In genomic region chr17:57035971-57036481, GRCh38 we compare ENCODE assay signal across 13 cellular contexts. TPM values are rescaled to one million over a fixed set of nuclear protein-coding genes. Genes with fewer than 3 reads are reported as not detected.
DNase-seq lines count a peak whose midpoint lies in the region; ATAC-seq and TF ChIP-seq lines count a peak whose summit lies in the region.
"Had no signal": no experiment of that assay in that cellular context is flagged by ENCODE, and none has a peak within 500 bp of the region (broad histone marks: within the 10 kb centered on the region; RNA-seq: fewer than 3 reads in every experiment).

No MANE protein-coding gene starts in this region.

- no peak overlapping the region for H2BK12ac ChIP-seq in mesenchymal stem cell (ENCODE audit: low read length in 2 of 2)

- no peak overlapping the region for H4K91ac ChIP-seq in mesenchymal stem cell (ENCODE audit: low read length)

- H3K27me3 ChIP-seq in lung (ENCODE audit: control insufficient read depth, insufficient read depth) (no peaks in the 10 kb centered on the region), mesenchymal stem cell (ENCODE audit: control insufficient read depth in 1 of 2, insufficient read depth in 1 of 2, low read length in 2 of 2) (peaks cover 32 to 45% of the 10 kb centered on the region in 2 experiments)
- H3K27me3 ChIP-seq: cardiac muscle cell had no signal

- no peak overlapping the region for H3K4me2 ChIP-seq in mesenchymal stem cell (ENCODE audit: low read length, poor library complexity, severe bottlenecking)

- no peak overlapping the region for H2AK5ac ChIP-seq in mesenchymal stem cell (ENCODE audit: low read length, severe bottlenecking)

- H3K4me3 ChIP-seq in lung, result no peak overlapping the region
- no peak overlapping the region for H3K4me3 ChIP-seq in mesenchymal stem cell (ENCODE audit: insufficient read depth in 1 of 2, low read depth in 1 of 2, low read length in 2 of 2)
- H3K4me3 ChIP-seq: cardiac muscle cell had no signal

- H3K9me3 ChIP-seq in lung (ENCODE audit: control insufficient read depth in 2 of 2, insufficient read depth in 1 of 2, low read length in 1 of 2), result no peaks in the 10 kb centered on the region
- no peaks in the 10 kb centered on the region for H3K9me3 ChIP-seq in mesenchymal stem cell (ENCODE audit: control insufficient read depth, low read length)

- H3K9ac ChIP-seq in mesenchymal stem cell (ENCODE audit: low read length), result no peak overlapping the region

- H3K4me1 ChIP-seq in lung (ENCODE audit: control insufficient read depth in 2 of 2, insufficient read depth in 2 of 2, low read length in 2 of 2) (peaks cover 0 to 9% of the 10 kb centered on the region in 2 donors), mesenchymal stem cell (ENCODE audit: control insufficient read depth, insufficient read depth, low read depth, low read length) (peaks cover 2% of the 10 kb centered on the region)

- no peak overlapping the region for H3K18ac ChIP-seq in mesenchymal stem cell (ENCODE audit: low read depth in 1 of 2, low read length in 2 of 2)

- H2BK5ac ChIP-seq in mesenchymal stem cell (ENCODE audit: low read depth, low read length, poor library complexity, severe bottlenecking), result no peak overlapping the region

- no peak overlapping the region for H2AFZ ChIP-seq in mesenchymal stem cell (ENCODE audit: low read depth, low read length)

- H3K79me1 ChIP-seq in mesenchymal stem cell (replicated peaks; ENCODE audit: low read length, poor library complexity, severe bottlenecking), result no peaks in the 10 kb centered on the region

- H3K27ac ChIP-seq in lung (ENCODE audit: low read depth in 1 of 2, low read length in 1 of 2) (peak overlapping the region; percentile 22 to 64), mesenchymal stem cell (ENCODE audit: low read length, poor library complexity, severe bottlenecking) (no peak overlapping the region)
- H3K27ac ChIP-seq: cardiac muscle cell had no signal

- DNase-seq in Right ventricle myocardium inferior (ENCODE audit: missing footprints), result no peak
- DNase-seq in cardiac septum (ENCODE audit: low spot score), result no peak
- DNase-seq in cerebellar cortex (ENCODE audit: low spot score), result peak; percentile 55
- peak; percentile 77 for DNase-seq in lung (ENCODE audit: low spot score)
- DNase-seq in Ammon's horn (ENCODE audit: low spot score), result no peak
- no peak for DNase-seq in hepatic stellate cell (ENCODE audit: low spot score)
- no peak for DNase-seq in mesenchymal stem cell
- DNase-seq: activated T-cell treated with anti-CD3 and anti-CD28 coated beads for 4 hours; natural killer cell; stimulated activated CD4-positive, alpha-beta T cell treated with anti-CD3 and anti-CD28 coated beads, Interleukin-1b, Interleukin-23, amount 100 ng/mL, for 48 hours; T1000 had no signal

- H2BK15ac ChIP-seq in mesenchymal stem cell (ENCODE audit: low read depth, poor library complexity, severe bottlenecking), result no peak overlapping the region

- no peak overlapping the region for H3K4ac ChIP-seq in mesenchymal stem cell (ENCODE audit: low read depth in 1 of 2, low read length in 2 of 2)

- WGBS in lung, 2 donors, result 54 to 82% methylated on average over 4 of the region's 4 CpGs
- WGBS in mesenchymal stem cell, result 93% methylated on average over 4 of the region's 4 CpGs

- H3K36me3 ChIP-seq in lung (ENCODE audit: control insufficient read depth in 2 of 2, insufficient read depth in 2 of 2, low read length in 2 of 2) (no peaks in the 10 kb centered on the region), mesenchymal stem cell (ENCODE audit: control insufficient read depth in 1 of 2, insufficient read depth in 2 of 2, low read depth in 1 of 2, low read length in 2 of 2) (no peaks in the 10 kb centered on the region)
- H3K36me3 ChIP-seq: cardiac muscle cell had no signal

- H2BK120ac ChIP-seq in mesenchymal stem cell (ENCODE audit: low read depth, low read length), result no peak overlapping the region

- ATAC-seq in Right ventricle myocardium inferior (peak; percentile 52), lung (ENCODE audit: insufficient read depth, low FRiP score) (peak; percentile 30), HG02938 (IDR thresholded peaks at IDR 0.05; ENCODE audit: unreplicated experiment) (no peak)
- ATAC-seq: natural killer cell had no signal

- TF ChIP-seq CTCF in lung (IDR thresholded peaks at IDR 0.05; ENCODE audit: control extremely low read depth, extremely low read depth), result no peak

- no peak overlapping the region for H3K23ac ChIP-seq in mesenchymal stem cell (ENCODE audit: low read length in 2 of 2)

- H3K14ac ChIP-seq in mesenchymal stem cell (ENCODE audit: low read length in 2 of 2), result no peak overlapping the region

- intact Hi-C loops in Right ventricle myocardium inferior (cut with DNase I) (loop anchor here (2.0 kb wide), 2 partner anchors 15 to 49 kb away; partner anchors contain the start of gene AKAP1), cardiac septum (cut with DNase I) (no loop called here)

- no peak overlapping the region for H4K8ac ChIP-seq in mesenchymal stem cell (ENCODE audit: low read length)

RNA-seq across cellular contexts. Expression of gene AKAP1, which starts 49.0 kb away (rescaled TPM):
- 226 TPM for total RNA-seq in Right ventricle myocardium inferior
- 108 TPM for total RNA-seq in cardiac septum
- total RNA-seq in lung, result 10 to 100 TPM; 32.7 to 46.4 TPM
- 10 to 100 TPM; 23.1 to 26.9 TPM for polyA plus RNA-seq in lung
- polyA plus RNA-seq in mesenchymal stem cell (2013, experiment 1 of 2), result 8.5 TPM
- polyA plus RNA-seq in mesenchymal stem cell (2013, experiment 2 of 2), result 8.3 TPM

RNA-seq across cellular contexts. Expression of gene SCPEP1, which starts 58.1 kb away (rescaled TPM):
- total RNA-seq in Right ventricle myocardium inferior, result 93.8 TPM
- 45.6 TPM for total RNA-seq in cardiac septum
- 100 to 1,000 TPM in 1 of 2 donors, 10 to 100 TPM in 1; 49.5 to 105 TPM for total RNA-seq in lung
- polyA plus RNA-seq in lung, result 100 to 1,000 TPM in 1 of 2 donors, 10 to 100 TPM in 1; 77.3 to 122 TPM
- 73.5 TPM for polyA plus RNA-seq in mesenchymal stem cell (2013, experiment 1 of 2)
- polyA plus RNA-seq in mesenchymal stem cell (2013, experiment 2 of 2), result 73.3 TPM

Comparison
In these comparisons a context has a peak if more than half of its experiments do, and no peak if none do; other contexts are left out.
1. DNase-seq: peak in cerebellar cortex (single experiment) and lung (single experiment); none in Right ventricle myocardium inferior (single experiment), cardiac septum (single experiment), Ammon's horn (single experiment), hepatic stellate cell (single experiment) and mesenchymal stem cell (single experiment).